ENCODE assay signal across 21 cellular contexts in the genomic region with DNA sequence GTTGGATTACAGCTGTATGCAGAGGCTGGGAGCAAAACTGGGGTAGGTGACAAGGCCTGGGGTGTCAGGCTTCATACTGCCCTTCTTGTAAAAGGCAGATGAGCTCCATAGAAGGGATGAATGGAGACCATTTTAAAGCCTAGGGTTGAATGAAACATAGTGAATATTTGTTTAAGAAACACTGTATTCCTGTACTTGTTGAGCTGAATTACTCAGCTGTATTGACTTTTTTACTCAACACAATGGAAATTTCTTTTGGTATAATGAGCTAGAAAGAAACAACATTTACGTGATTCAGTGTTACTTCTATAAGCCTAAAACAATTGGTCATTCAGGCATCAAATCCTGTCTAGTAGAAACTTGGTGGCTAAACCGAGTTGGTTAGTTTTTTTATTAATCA. TPM values are rescaled to one million over a fixed set of nuclear protein-coding genes. Genes with fewer than 3 reads are reported as not detected.
DNase-seq lines count a peak whose midpoint lies in the region; ATAC-seq, FAIRE-seq and TF ChIP-seq lines count a peak whose summit lies in the region.
"Had no signal": no experiment of that assay in that cellular context is flagged by ENCODE, and none has a peak within 500 bp of the region (broad histone marks: within the 10 kb centered on the region; RNA-seq: fewer than 3 reads in every experiment).

No MANE protein-coding gene starts in this region.

- H3K79me2 ChIP-seq in GM12878 (ENCODE audit: control insufficient read depth, insufficient read depth, low read length): no peaks in the 10 kb centered on the region

- H4K20me1 ChIP-seq in GM12878 (ENCODE audit: control insufficient read depth, insufficient read depth): no peaks in the 10 kb centered on the region

- POLR2A ChIA-PET in GM12878 (lab: Charles Lee): interaction anchor here (1.0 to 5.3 kb wide), 2 partner anchors 13 to 18 kb away, joined by 3 to 17 read pairs; partner anchors contain the start of gene ATP6V0A2

- SMC1A ChIA-PET in GM12878 (lab: Charles Lee; ENCODE audit: uncharacterized antibody, unreplicated experiment): interaction anchor here (0.7 to 5.0 kb wide), 3 partner anchors 9 to 13 kb away, joined by 3 to 28 read pairs (median 3); partner anchors contain the start of gene ATP6V0A2

- peaks cover 27% of the 10 kb centered on the region for H3K4me1 Mint-ChIP-seq in T-helper 2 cell treated with Interferon-gamma antibody and Interleukin-4, amounts not matched to agents 5 μg/mL and 100 μg/mL, for 36 hours (ENCODE audit: low read depth)
- H3K4me1 Mint-ChIP-seq in activated T-cell treated with anti-CD3 and anti-CD28 coated beads, Interleukin-2, amount 50 U/mL, for 72 hours (ENCODE audit: low read depth): peaks cover 75% of the 10 kb centered on the region
- peaks cover 24% of the 10 kb centered on the region for H3K4me1 Mint-ChIP-seq in stimulated activated naive CD8-positive, alpha-beta T cell treated with anti-CD3 and anti-CD28 coated beads, Interleukin-15, amount 100 ng/mL, for 72 hours

- no peak overlapping the region for H3K9ac ChIP-seq in GM12878 (ENCODE audit: control insufficient read depth, insufficient read depth, low read length)

- 33% methylated on average over 2 of the region's 2 CpGs for WGBS in GM12878 (ENCODE audit: insufficient coverage, insufficient replicate concordance, low lambda C conversion rate, missing lambda C conversion rate)

- FAIRE-seq in GM12878 (lab: Jason Lieb, UNC): no peak
- FAIRE-seq: H54 had no signal

- in situ Hi-C loops in GM12878 (cut with MboI): no loop called here

- RAD21 ChIA-PET in GM12878 (lab: Charles Lee; ENCODE audit: unreplicated experiment): interaction anchor here (1.8 kb wide), 1 partner anchor 13 kb away, joined by 8 read pairs; no protein-coding TSS in a partner anchor

- no peak for TF ChIP-seq EP300 in GM12878 (IDR thresholded peaks at IDR 0.05; ENCODE audit: borderline replicate concordance in 1 of 2, control insufficient read depth in 1 of 2, low read depth in 2 of 2, low read length in 2 of 2)

- no peaks in the 10 kb centered on the region for H3K9me3 Mint-ChIP-seq in T-helper 2 cell treated with Interferon-gamma antibody and Interleukin-4, amounts not matched to agents 5 μg/mL and 100 μg/mL, for 36 hours
- no peaks in the 10 kb centered on the region for H3K9me3 Mint-ChIP-seq in activated T-cell treated with anti-CD3 and anti-CD28 coated beads, Interleukin-2, amount 50 U/mL, for 72 hours
- no peaks in the 10 kb centered on the region for H3K9me3 Mint-ChIP-seq in stimulated activated naive CD8-positive, alpha-beta T cell treated with anti-CD3 and anti-CD28 coated beads, Interleukin-15, amount 100 ng/mL, for 72 hours

- H3K36me3 Mint-ChIP-seq in T-helper 2 cell treated with Interferon-gamma antibody and Interleukin-4, amounts not matched to agents 5 μg/mL and 100 μg/mL, for 36 hours (ENCODE audit: low read depth): peaks cover 63% of the 10 kb centered on the region
- H3K36me3 Mint-ChIP-seq in activated T-cell treated with anti-CD3 and anti-CD28 coated beads, Interleukin-2, amount 50 U/mL, for 72 hours (ENCODE audit: insufficient read depth in 2 of 2): peaks cover 7 to 49% of the 10 kb centered on the region in 2 donors

- H3K4me1 ChIP-seq in GM12878 (ENCODE audit: control insufficient read depth, insufficient read depth, low read length): peaks cover 6% of the 10 kb centered on the region; the same call in 1 of the 2 replicates

- no peak overlapping the region for H3K4me2 ChIP-seq in GM12878 (ENCODE audit: control insufficient read depth, insufficient read depth)

- peak overlapping the region; percentile 34 for H3K27ac Mint-ChIP-seq in T-helper 2 cell treated with Interferon-gamma antibody and Interleukin-4, amounts not matched to agents 5 μg/mL and 100 μg/mL, for 36 hours
- H3K27ac Mint-ChIP-seq in activated T-cell treated with anti-CD3 and anti-CD28 coated beads, Interleukin-2, amount 50 U/mL, for 72 hours: peak overlapping the region; percentile 91
- H3K27ac Mint-ChIP-seq in stimulated activated naive CD8-positive, alpha-beta T cell treated with anti-CD3 and anti-CD28 coated beads, Interleukin-15, amount 100 ng/mL, for 72 hours: peak overlapping the region; percentile 67 to 77

- intact Hi-C loops in GM12878 (cut with micrococcal nuclease; ENCODE audit: unreplicated experiment): no loop called here

- TF ChIP-seq CTCF in GM12878 (IDR thresholded peaks at IDR 0.05 in 2 of 3, conservative IDR thresholded peaks at IDR 0.05 in 1 of 3; ENCODE audit: control insufficient read depth in 2 of 3, extremely low read depth in 1 of 3, insufficient read depth in 1 of 3, low read depth in 3 of 3, low read length in 3 of 3): no peak

- no peaks in the 10 kb centered on the region for H3K27me3 ChIP-seq in GM12878 (replicated peaks in 1 of 2; ENCODE audit: control insufficient read depth in 2 of 2, insufficient read depth in 2 of 2, low read length in 1 of 2)

- no peak overlapping the region for H3K27ac ChIP-seq in GM12878 (ENCODE audit: control insufficient read depth, insufficient read depth)
- H3K27ac ChIP-seq: 22Rv1, C4-2B, HL-60 had no signal

- peak; percentile 67 to 75 for ATAC-seq in activated T-cell treated with anti-CD3 and anti-CD28 coated beads, Interleukin-2, amount 50 U/mL, for 72 hours (replicated peaks in 1 of 2)
- ATAC-seq in GM12878: peak; percentile 36; the same call in 2 of the 3 replicates
- ATAC-seq in stimulated activated naive CD8-positive, alpha-beta T cell treated with anti-CD3 and anti-CD28 coated beads, Interleukin-15, amount 100 ng/mL, for 72 hours: no peak
- ATAC-seq in GM21717 (IDR thresholded peaks at IDR 0.05; ENCODE audit: unreplicated experiment): no peak
- no peak for ATAC-seq in GM18870 (IDR thresholded peaks at IDR 0.05; ENCODE audit: unreplicated experiment)

- H3K36me3 ChIP-seq in GM12878 (ENCODE audit: control insufficient read depth in 2 of 2, insufficient read depth in 2 of 2, low read length in 1 of 2): peaks cover 5 to 18% of the 10 kb centered on the region in 2 experiments

- H3K4me3 ChIP-seq in GM12878: no peak overlapping the region

- CTCF ChIA-PET in GM12878 (lab: Yijun Ruan, JAX): no interaction called here

- no peak overlapping the region for H2AFZ ChIP-seq in GM12878 (ENCODE audit: control insufficient read depth, low read depth, low read length)

- no peak for TF ChIP-seq POLR2A in GM12878 (IDR thresholded peaks at IDR 0.05; ENCODE audit: low read depth, low read length)

- BruUV-seq in GM12878 (replicated peaks; lab: Mats Ljungman, UMichigan): no TSS peak

- no peak for TF ChIP-seq RAD21 in GM12878 (IDR thresholded peaks at IDR 0.05; ENCODE audit: insufficient read depth, low read depth, low read length)

- no peak overlapping the region for H3K4me3 Mint-ChIP-seq in T-helper 2 cell treated with Interferon-gamma antibody and Interleukin-4, amounts not matched to agents 5 μg/mL and 100 μg/mL, for 36 hours
- H3K4me3 Mint-ChIP-seq in activated T-cell treated with anti-CD3 and anti-CD28 coated beads, Interleukin-2, amount 50 U/mL, for 72 hours: peak overlapping the region; percentile 41 to 75
- no peak overlapping the region for H3K4me3 Mint-ChIP-seq in stimulated activated naive CD8-positive, alpha-beta T cell treated with anti-CD3 and anti-CD28 coated beads, Interleukin-15, amount 100 ng/mL, for 72 hours

- no peaks in the 10 kb centered on the region for H3K27me3 Mint-ChIP-seq in T-helper 2 cell treated with Interferon-gamma antibody and Interleukin-4, amounts not matched to agents 5 μg/mL and 100 μg/mL, for 36 hours (ENCODE audit: low read depth)
- H3K27me3 Mint-ChIP-seq in activated T-cell treated with anti-CD3 and anti-CD28 coated beads, Interleukin-2, amount 50 U/mL, for 72 hours (ENCODE audit: low read depth): no peaks in the 10 kb centered on the region
- H3K27me3 Mint-ChIP-seq in stimulated activated naive CD8-positive, alpha-beta T cell treated with anti-CD3 and anti-CD28 coated beads, Interleukin-15, amount 100 ng/mL, for 72 hours: no peaks in the 10 kb centered on the region

- no peak for DNase-seq in T-helper 2 cell treated with Interferon-gamma antibody and Interleukin-4, amounts not matched to agents 5 μg/mL and 100 μg/mL, for 36 hours (ENCODE audit: low spot score)
- DNase-seq in T-helper 2 cell: no peak
- DNase-seq in activated T-cell treated with anti-CD3 and anti-CD28 coated beads, Interleukin-2, amount 50 U/mL, for 72 hours: no peak
- DNase-seq in activated T-cell treated with anti-CD3 and anti-CD28 coated beads for 4 hours: no peak
- no peak for DNase-seq in GM12878 (ENCODE audit: low read depth, low spot score)
- DNase-seq in stimulated activated naive CD8-positive, alpha-beta T cell treated with anti-CD3 and anti-CD28 coated beads, Interleukin-15, amount 100 ng/mL, for 72 hours: no peak
- DNase-seq: AML-193, DMS79 treated with DMSO at 0.1 percent for 48 hours, NCI-H1417, NCI-H187, NCI-H2107, NCI-H510A, NCI-H774, SHP77 had no signal

- H3K9me3 ChIP-seq in GM12878 (replicated peaks; ENCODE audit: control insufficient read depth, insufficient read depth, low read length): no peaks in the 10 kb centered on the region

RNA-seq across cellular contexts. Expression of gene ATP6V0A2, which starts 14.1 kb away (rescaled TPM):
- 100 to 1,000 TPM; 125 to 140 TPM for total RNA-seq in activated T-cell treated with anti-CD3 and anti-CD28 coated beads, Interleukin-2, amount 50 U/mL, for 72 hours
- 151 and 172 TPM in 2 replicates for total RNA-seq in GM12878 (2013; cell fraction: nucleolus; rRNA removed)
- total RNA-seq in GM12878 (2014; rRNA removed) (51.1 and 53.8 TPM in 2 replicates), GM12878 (2014; rRNA removed; fragmentation: Illumina TruSeq; extraction: Trizol) (28.3 and 28.9 TPM in 2 replicates), GM12878 (2021) (50.3 and 52.3 TPM in 2 replicates)
- polyA plus RNA-seq in GM12878 (2011; ENCODE audit: low read depth): 9.5 TPM
- polyA plus RNA-seq in GM12878 (2011; rRNA removed) (47.9 and 49.6 TPM in 2 replicates), GM12878 (2014; fragmentation: Illumina TruSeq; extraction: Trizol) (32.3 and 41.0 TPM in 2 replicates), GM12878 (2014; fragmentation: Nextera tagmentation; extraction: Ambion mirVana) (10 to 100 TPM in 1 of 2 experiments, 1 to 10 TPM in 1; 9.2 to 17.7 TPM), GM12878 (2014; rRNA removed) (35.0 and 41.4 TPM in 2 replicates), GM12878 (2016; fragmentation: Nextera tagmentation; extraction: Ambion mirVana) (10 to 100 TPM; 36.7 to 39.9 TPM)
- 29.6 and 34.3 TPM in 2 replicates for polyA plus RNA-seq in GM12878 (2011; cell fraction: cytosol; rRNA removed)
- 48.8 and 49.0 TPM in 2 replicates for polyA plus RNA-seq in GM12878 (2011; cell fraction: nucleus; rRNA removed)
- 16.5 and 19.2 TPM in 2 replicates for polyA plus RNA-seq in GM12878 (2012)
- polyA minus RNA-seq in GM12878 (2011; rRNA and poly(A)+ RNA removed): 69.7 and 75.3 TPM in 2 replicates
- 17.8 and 21.3 TPM in 2 replicates for polyA minus RNA-seq in GM12878 (2011; cell fraction: cytosol; rRNA and poly(A)+ RNA removed)
- polyA minus RNA-seq in GM12878 (2011; cell fraction: nucleus; rRNA and poly(A)+ RNA removed): 24.5 and 34.2 TPM in 2 replicates

RNA-seq across cellular contexts. Expression of gene DNAH10, which starts 35.9 kb away (rescaled TPM):
- under 1 TPM; 0.44 to 0.46 TPM for total RNA-seq in activated T-cell treated with anti-CD3 and anti-CD28 coated beads, Interleukin-2, amount 50 U/mL, for 72 hours
- 0.44 and 0.86 TPM in 2 replicates for total RNA-seq in GM12878 (2013; cell fraction: nucleolus; rRNA removed)
- 0.05 and 0.06 TPM in 2 replicates for total RNA-seq in GM12878 (2014; rRNA removed)
- 0.04 and 0.09 TPM in 2 replicates for total RNA-seq in GM12878 (2014; rRNA removed; fragmentation: Illumina TruSeq; extraction: Trizol)
- 0.18 and 0.53 TPM in 2 replicates for total RNA-seq in GM12878 (2021)
- polyA plus RNA-seq in GM12878 (2011; ENCODE audit: low read depth): not detected
- polyA plus RNA-seq in GM12878 (2011; rRNA removed): 0.01 and 0.06 TPM in 2 replicates
- 0.03 TPM in 2 replicates for polyA plus RNA-seq in GM12878 (2011; cell fraction: cytosol; rRNA removed)
- polyA plus RNA-seq in GM12878 (2011; cell fraction: nucleus; rRNA removed): 0.15 and 0.16 TPM in 2 replicates
- polyA plus RNA-seq in GM12878 (2012): 0.03 and 0.10 TPM in 2 replicates
- polyA plus RNA-seq in GM12878 (2014; fragmentation: Illumina TruSeq; extraction: Trizol): 0.03 and 0.06 TPM in 2 replicates
- polyA plus RNA-seq in GM12878 (2014; fragmentation: Nextera tagmentation; extraction: Ambion mirVana): under 1 TPM; 0.04 to 0.05 TPM
- 0.05 and 0.10 TPM in 2 replicates for polyA plus RNA-seq in GM12878 (2014; rRNA removed)
- under 1 TPM; 0.05 to 0.32 TPM for polyA plus RNA-seq in GM12878 (2016; fragmentation: Nextera tagmentation; extraction: Ambion mirVana)
- polyA minus RNA-seq in GM12878 (2011; rRNA and poly(A)+ RNA removed): 0.10 TPM in 1 of 2 replicates, not detected in the other
- not detected in 2 replicates for polyA minus RNA-seq in GM12878 (2011; cell fraction: cytosol; rRNA and poly(A)+ RNA removed)
- polyA minus RNA-seq in GM12878 (2011; cell fraction: nucleus; rRNA and poly(A)+ RNA removed): 0.12 and 0.19 TPM in 2 replicates
- total RNA-seq: M059J had no signal

RNA-seq across cellular contexts. Expression of gene TCTN2, which starts 55.3 kb away (rescaled TPM):
- 1 to 10 TPM; 5.9 to 8.0 TPM for total RNA-seq in activated T-cell treated with anti-CD3 and anti-CD28 coated beads, Interleukin-2, amount 50 U/mL, for 72 hours
- 27.0 and 32.0 TPM in 2 replicates for total RNA-seq in GM12878 (2013; cell fraction: nucleolus; rRNA removed)
- total RNA-seq in GM12878 (2014; rRNA removed) (4.2 and 4.7 TPM in 2 replicates), GM12878 (2014; rRNA removed; fragmentation: Illumina TruSeq; extraction: Trizol) (3.1 and 3.2 TPM in 2 replicates), GM12878 (2021) (3.6 and 5.5 TPM in 2 replicates)
- polyA plus RNA-seq in GM12878 (2011; ENCODE audit: low read depth): 4.6 TPM
- polyA plus RNA-seq in GM12878 (2011; rRNA removed) (3.3 and 3.9 TPM in 2 replicates), GM12878 (2014; fragmentation: Illumina TruSeq; extraction: Trizol) (3.8 and 4.8 TPM in 2 replicates), GM12878 (2014; fragmentation: Nextera tagmentation; extraction: Ambion mirVana) (under 1 TPM; 0.55 to 0.76 TPM), GM12878 (2014; rRNA removed) (2.8 and 3.4 TPM in 2 replicates), GM12878 (2016; fragmentation: Nextera tagmentation; extraction: Ambion mirVana) (1 to 10 TPM; 2.5 to 2.6 TPM)
- 3.5 and 4.8 TPM in 2 replicates for polyA plus RNA-seq in GM12878 (2011; cell fraction: cytosol; rRNA removed)
- 7.0 and 7.3 TPM in 2 replicates for polyA plus RNA-seq in GM12878 (2011; cell fraction: nucleus; rRNA removed)
- polyA plus RNA-seq in GM12878 (2012): 4.6 and 4.8 TPM in 2 replicates
- polyA minus RNA-seq in GM12878 (2011; rRNA and poly(A)+ RNA removed): 6.2 and 6.4 TPM in 2 replicates
- polyA minus RNA-seq in GM12878 (2011; cell fraction: cytosol; rRNA and poly(A)+ RNA removed): 1.9 and 2.6 TPM in 2 replicates
- polyA minus RNA-seq in GM12878 (2011; cell fraction: nucleus; rRNA and poly(A)+ RNA removed): 2.7 and 5.4 TPM in 2 replicates

Comparison
In these comparisons a context has a peak if more than half of its experiments do, and no peak if none do; other contexts are left out.
1. H3K27ac Mint-ChIP-seq: peak in every context shown above with its lines; median percentile 91 in activated T-cell treated with anti-CD3 and anti-CD28 coated beads, Interleukin-2, amount 50 U/mL, for 72 hours; 72 in stimulated activated naive CD8-positive, alpha-beta T cell treated with anti-CD3 and anti-CD28 coated beads, Interleukin-15, amount 100 ng/mL, for 72 hours; 34 in T-helper 2 cell treated with Interferon-gamma antibody and Interleukin-4, amounts not matched to agents 5 μg/mL and 100 μg/mL, for 36 hours.
2. H3K4me3 Mint-ChIP-seq: peak in activated T-cell treated with anti-CD3 and anti-CD28 coated beads, Interleukin-2, amount 50 U/mL, for 72 hours (2 of 2); none in T-helper 2 cell treated with Interferon-gamma antibody and Interleukin-4, amounts not matched to agents 5 μg/mL and 100 μg/mL, for 36 hours (single experiment) and stimulated activated naive CD8-positive, alpha-beta T cell treated with anti-CD3 and anti-CD28 coated beads, Interleukin-15, amount 100 ng/mL, for 72 hours (0 of 2).
3. ATAC-seq: peak in activated T-cell treated with anti-CD3 and anti-CD28 coated beads, Interleukin-2, amount 50 U/mL, for 72 hours (2 of 2) and GM12878 (single experiment); none in stimulated activated naive CD8-positive, alpha-beta T cell treated with anti-CD3 and anti-CD28 coated beads, Interleukin-15, amount 100 ng/mL, for 72 hours (single experiment), GM21717 (single experiment) and GM18870 (single experiment).